ENCODE assay signal across 25 cellular contexts in genomic region chr9:97747201-97747965, GRCh38. TPM values are rescaled to one million over a fixed set of nuclear protein-coding genes. Genes with fewer than 3 reads are reported as not detected.
A peak's percentile ranks its signal among the peaks of the same experiment; 100 is the strongest.
DNase-seq lines count a peak whose midpoint lies in the region; ATAC-seq and TF ChIP-seq lines count a peak whose summit lies in the region.
"Had no signal": no experiment of that assay in that cellular context is flagged by ENCODE, and none has a peak within 500 bp of the region (broad histone marks: within the 10 kb centered on the region; RNA-seq: fewer than 3 reads in every experiment).

No MANE protein-coding gene starts in this region.

- H3K27me3 ChIP-seq in SJCRH30 (0 out of 2 replicates have a peak, but pooled peaks cover 5% of the 10 kb centered on the region), transverse colon (peaks cover 29% of the 10 kb centered on the region)
- H3K27me3 ChIP-seq: esophagus squamous epithelium had no signal

- intact Hi-C loops in transverse colon (cut with DNase I; ENCODE audit: low total_unique reads): no loop called here

- no peak overlapping the region for H3K27ac ChIP-seq in SJCRH30
- no peak overlapping the region for H3K27ac ChIP-seq in transverse colon
- H3K27ac ChIP-seq: KMS-11 had no signal

- in situ Hi-C loops in transverse colon (cut with MboI; ENCODE audit: low pct_ligation_motif_present in 1 of 4, low pct_unique_long_range_greater_than_20kb in 1 of 4, low sequenced_read_pairs in 3 of 4): no loop called here

- H3K4me1 ChIP-seq in SJCRH30 (peaks cover 14% of the 10 kb centered on the region), transverse colon (no peaks in the 10 kb centered on the region)

- DNase-seq in EH (ENCODE audit: low read depth) (peak; percentile 65), SJCRH30 (peak; percentile 32 to 56), iPS-NIHi11 (ENCODE audit: low spot score) (peak; percentile 14), retinal pigment epithelial cell (ENCODE audit: low read depth) (peak; percentile 93), transverse colon (no peak)
- DNase-seq in activated CD4-positive, alpha-beta T cell treated with anti-CD3 and anti-CD28 coated beads, Interleukin-2, amount 50 U/mL, for 48 hours: no peak
- DNase-seq: activated CD4-positive, CD25-positive, alpha-beta regulatory T cell treated with anti-CD3 and anti-CD28 coated beads, Interleukin-2, amount 50 U/mL, for 72 hours; CD4-positive, alpha-beta T cell; cerebellar nuclear complex; DMS153; effector CD8-positive, alpha-beta T cell; esophagus squamous epithelium; MV-4-11; NCI-H1694; NCI-H2171; NCI-H526 treated with DMSO at 0.1 percent for 48 hours; right cardiac atrium; substantia nigra; SW 1271 had no signal

- TF ChIP-seq POLR2A in transverse colon (IDR thresholded peaks at IDR 0.05): no peak

- ATAC-seq in esophagus mucosa (no peak), GM18873 (IDR thresholded peaks at IDR 0.05; ENCODE audit: low FRiP score, unreplicated experiment) (no peak)
- ATAC-seq: activated naive CD4-positive, alpha-beta T cell treated with anti-CD3 and anti-CD28 coated beads, Interleukin-2, amount 50 U/mL, for 72 hours; activated T-helper 17 cell treated with anti-CD3 and anti-CD28 coated beads, Interleukin-2, amount 50 U/mL, for 72 hours; right cardiac atrium had no signal

- H3K36me3 ChIP-seq in SJCRH30 (no peaks in the 10 kb centered on the region), transverse colon (no peaks in the 10 kb centered on the region)
- H3K36me3 ChIP-seq: esophagus squamous epithelium had no signal

- no peak overlapping the region for H3K4me3 ChIP-seq in SJCRH30
- H3K4me3 ChIP-seq in retinal pigment epithelial cell (ENCODE audit: low read length): no peak overlapping the region
- H3K4me3 ChIP-seq in transverse colon: no peak overlapping the region
- H3K4me3 ChIP-seq: esophagus squamous epithelium, lung had no signal

- no peak for TF ChIP-seq EP300 in transverse colon (IDR thresholded peaks at IDR 0.05; ENCODE audit: low read depth)

- 71% methylated on average over 4 of the region's 4 CpGs for WGBS in transverse colon (ENCODE audit: low coverage in 1 of 2), 2 donors

- TF ChIP-seq CTCF in retinal pigment epithelial cell (conservative IDR thresholded peaks at IDR 0.05; ENCODE audit: low read depth, low read length) (no peak), transverse colon (IDR thresholded peaks at IDR 0.05) (no peak)

- H3K9me3 ChIP-seq in SJCRH30 (replicated peaks) (no peaks in the 10 kb centered on the region), transverse colon (peaks cover 3 to 5% of the 10 kb centered on the region in 2 donors)

RNA-seq across cellular contexts. Expression of gene XPA, which starts 50.2 kb away (rescaled TPM):
- 12.8 and 13.1 TPM in 2 replicates for total RNA-seq in SJCRH30 (2014; rRNA removed; shearing (Covaris generic))
- total RNA-seq in esophagus mucosa (6.3 TPM), transverse colon (10 to 100 TPM in 2 of 4 donors, 1 to 10 TPM in 2; 6.4 to 44.4 (median 12.5) TPM)

Comparison
In these comparisons a context has a peak if more than half of its experiments do, and no peak if none do; other contexts are left out.
1. DNase-seq: peak in EH (single experiment), SJCRH30 (2 of 2), iPS-NIHi11 (single experiment) and retinal pigment epithelial cell (single experiment); none in transverse colon (single experiment) and activated CD4-positive, alpha-beta T cell treated with anti-CD3 and anti-CD28 coated beads, Interleukin-2, amount 50 U/mL, for 48 hours (0 of 2).